Comparison of ENCODE assay signal across 1 cellular context in the genomic region with DNA sequence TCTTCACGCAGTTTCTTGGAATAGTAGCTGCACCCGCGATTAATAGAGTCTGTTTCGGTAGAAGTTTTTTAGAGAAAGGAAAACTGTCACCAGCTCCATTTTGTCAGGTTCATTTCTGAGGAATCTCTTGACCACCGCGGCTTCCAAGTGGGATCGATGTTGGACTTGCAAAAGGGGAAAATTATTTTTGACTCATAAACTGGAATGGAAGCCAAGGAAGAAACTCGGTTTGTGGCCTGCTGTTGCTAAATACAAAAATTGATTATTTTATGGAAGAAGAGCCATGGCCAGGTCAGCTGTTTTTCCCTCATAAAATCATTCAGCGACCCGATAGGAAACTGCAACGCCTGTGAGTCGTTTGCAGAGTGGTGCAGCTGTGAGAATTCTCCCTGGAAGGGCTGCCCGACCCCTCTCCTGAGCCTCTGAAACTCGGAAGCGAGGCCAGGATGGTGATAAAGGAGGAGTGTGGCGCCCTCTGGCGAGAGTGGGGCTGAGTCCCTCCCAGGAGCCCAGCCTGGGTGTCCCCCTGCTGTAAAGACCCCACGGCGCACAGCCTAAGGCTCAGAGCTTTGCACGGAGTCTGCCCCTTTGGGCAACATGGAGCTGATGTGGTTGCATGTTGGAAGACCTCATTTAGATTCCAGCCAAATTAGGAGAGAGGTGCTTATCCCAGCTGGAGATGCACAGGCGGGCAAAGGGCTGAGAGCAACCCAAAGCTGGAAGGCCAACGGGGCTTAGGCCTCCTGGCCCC.
TF ChIP-seq lines count a peak whose summit lies in the region.

No MANE protein-coding gene starts in this region.

TF ChIP-seq in HepG2, 621 proteins besides CTCF, POLR2A, EP300 and RAD21 (continued from another document and continues in another):
- TF ChIP-seq ZNF784 (CRISPR knock-in tag; IDR thresholded peaks at IDR 0.05; ENCODE audit: borderline replicate concordance), result 0 out of 2 replicates have a peak, but pooled peaks have one; percentile 33
- TF ChIP-seq SMC3 (IDR thresholded peaks at IDR 0.05; ENCODE audit: low read length), result peak; percentile 76
- TF ChIP-seq ZNF350 (CRISPR knock-in tag; IDR thresholded peaks at IDR 0.05; ENCODE audit: borderline replicate concordance, low read depth), result 0 out of 2 replicates have a peak, but pooled peaks have one; percentile 30
- peak; percentile 72; the same call in 1 of the 2 replicates for TF ChIP-seq KDM2A (CRISPR knock-in tag; IDR thresholded peaks at IDR 0.05; ENCODE audit: borderline replicate concordance, low read depth)
- 0 out of 2 replicates have a peak, but pooled peaks have one; percentile 43 for TF ChIP-seq ZBTB20 (CRISPR knock-in tag; IDR thresholded peaks at IDR 0.05; ENCODE audit: borderline replicate concordance, low read depth)
- 0 out of 2 replicates have a peak, but pooled peaks have one; percentile 31 for TF ChIP-seq TBX2 (CRISPR knock-in tag; IDR thresholded peaks at IDR 0.05; ENCODE audit: borderline replicate concordance)
- TF ChIP-seq SMYD3 (CRISPR knock-in tag; IDR thresholded peaks at IDR 0.05), result no peak
- TF ChIP-seq GATAD1 (CRISPR knock-in tag; IDR thresholded peaks at IDR 0.05), result peak; percentile 23; the same call in 1 of the 2 replicates
- TF ChIP-seq GABPA (IDR thresholded peaks at IDR 0.05; ENCODE audit: low read depth, low read length), result no peak
- TF ChIP-seq GABPA (CRISPR knock-in tag; IDR thresholded peaks at IDR 0.05; ENCODE audit: low read depth), result no peak
- TF ChIP-seq GATAD2A (CRISPR knock-in tag; IDR thresholded peaks at IDR 0.05), result peak; percentile 35; the same call in 1 of the 2 replicates
- peak; percentile 39; the same call in 1 of the 2 replicates for TF ChIP-seq THAP11 (CRISPR knock-in tag; IDR thresholded peaks at IDR 0.05)
- TF ChIP-seq, protein P1, sequence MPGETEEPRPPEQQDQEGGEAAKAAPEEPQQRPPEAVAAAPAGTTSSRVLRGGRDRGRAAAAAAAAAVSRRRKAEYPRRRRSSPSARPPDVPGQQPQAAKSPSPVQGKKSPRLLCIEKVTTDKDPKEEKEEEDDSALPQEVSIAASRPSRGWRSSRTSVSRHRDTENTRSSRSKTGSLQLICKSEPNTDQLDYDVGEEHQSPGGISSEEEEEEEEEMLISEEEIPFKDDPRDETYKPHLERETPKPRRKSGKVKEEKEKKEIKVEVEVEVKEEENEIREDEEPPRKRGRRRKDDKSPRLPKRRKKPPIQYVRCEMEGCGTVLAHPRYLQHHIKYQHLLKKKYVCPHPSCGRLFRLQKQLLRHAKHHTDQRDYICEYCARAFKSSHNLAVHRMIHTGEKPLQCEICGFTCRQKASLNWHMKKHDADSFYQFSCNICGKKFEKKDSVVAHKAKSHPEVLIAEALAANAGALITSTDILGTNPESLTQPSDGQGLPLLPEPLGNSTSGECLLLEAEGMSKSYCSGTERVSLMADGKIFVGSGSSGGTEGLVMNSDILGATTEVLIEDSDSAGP (CRISPR knock-in tag; IDR thresholded peaks at IDR 0.05; ENCODE audit: borderline replicate concordance), result peak; percentile 71
- TF ChIP-seq ZFX (CRISPR knock-in tag; IDR thresholded peaks at IDR 0.05; ENCODE audit: low read depth), result peak; percentile 27; the same call in 1 of the 2 replicates
- TF ChIP-seq, protein P2, sequence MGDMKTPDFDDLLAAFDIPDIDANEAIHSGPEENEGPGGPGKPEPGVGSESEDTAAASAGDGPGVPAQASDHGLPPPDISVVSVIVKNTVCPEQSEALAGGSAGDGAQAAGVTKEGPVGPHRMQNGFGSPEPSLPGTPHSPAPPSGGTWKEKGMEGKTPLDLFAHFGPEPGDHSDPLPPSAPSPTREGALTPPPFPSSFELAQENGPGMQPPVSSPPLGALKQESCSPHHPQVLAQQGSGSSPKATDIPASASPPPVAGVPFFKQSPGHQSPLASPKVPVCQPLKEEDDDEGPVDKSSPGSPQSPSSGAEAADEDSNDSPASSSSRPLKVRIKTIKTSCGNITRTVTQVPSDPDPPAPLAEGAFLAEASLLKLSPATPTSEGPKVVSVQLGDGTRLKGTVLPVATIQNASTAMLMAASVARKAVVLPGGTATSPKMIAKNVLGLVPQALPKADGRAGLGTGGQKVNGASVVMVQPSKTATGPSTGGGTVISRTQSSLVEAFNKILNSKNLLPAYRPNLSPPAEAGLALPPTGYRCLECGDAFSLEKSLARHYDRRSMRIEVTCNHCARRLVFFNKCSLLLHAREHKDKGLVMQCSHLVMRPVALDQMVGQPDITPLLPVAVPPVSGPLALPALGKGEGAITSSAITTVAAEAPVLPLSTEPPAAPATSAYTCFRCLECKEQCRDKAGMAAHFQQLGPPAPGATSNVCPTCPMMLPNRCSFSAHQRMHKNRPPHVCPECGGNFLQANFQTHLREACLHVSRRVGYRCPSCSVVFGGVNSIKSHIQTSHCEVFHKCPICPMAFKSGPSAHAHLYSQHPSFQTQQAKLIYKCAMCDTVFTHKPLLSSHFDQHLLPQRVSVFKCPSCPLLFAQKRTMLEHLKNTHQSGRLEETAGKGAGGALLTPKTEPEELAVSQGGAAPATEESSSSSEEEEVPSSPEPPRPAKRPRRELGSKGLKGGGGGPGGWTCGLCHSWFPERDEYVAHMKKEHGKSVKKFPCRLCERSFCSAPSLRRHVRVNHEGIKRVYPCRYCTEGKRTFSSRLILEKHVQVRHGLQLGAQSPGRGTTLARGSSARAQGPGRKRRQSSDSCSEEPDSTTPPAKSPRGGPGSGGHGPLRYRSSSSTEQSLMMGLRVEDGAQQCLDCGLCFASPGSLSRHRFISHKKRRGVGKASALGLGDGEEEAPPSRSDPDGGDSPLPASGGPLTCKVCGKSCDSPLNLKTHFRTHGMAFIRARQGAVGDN (CRISPR knock-in tag; IDR thresholded peaks at IDR 0.05), result peak; percentile 54
- TF ChIP-seq YY1 (IDR thresholded peaks at IDR 0.05; ENCODE audit: insufficient read depth, insufficient replicate concordance, low read depth, low read length), result peak; percentile 56
- peak; percentile 51; the same call in 1 of the 2 replicates for TF ChIP-seq ZNF788 (CRISPR knock-in tag; IDR thresholded peaks at IDR 0.05; ENCODE audit: borderline replicate concordance)
- peak; percentile 16; the same call in 1 of the 2 replicates for TF ChIP-seq PITX1 (CRISPR knock-in tag; IDR thresholded peaks at IDR 0.05)
- peak; percentile 67; the same call in 1 of the 2 replicates for TF ChIP-seq SMAD3 (CRISPR knock-in tag; IDR thresholded peaks at IDR 0.05)
- TF ChIP-seq, protein P3, sequence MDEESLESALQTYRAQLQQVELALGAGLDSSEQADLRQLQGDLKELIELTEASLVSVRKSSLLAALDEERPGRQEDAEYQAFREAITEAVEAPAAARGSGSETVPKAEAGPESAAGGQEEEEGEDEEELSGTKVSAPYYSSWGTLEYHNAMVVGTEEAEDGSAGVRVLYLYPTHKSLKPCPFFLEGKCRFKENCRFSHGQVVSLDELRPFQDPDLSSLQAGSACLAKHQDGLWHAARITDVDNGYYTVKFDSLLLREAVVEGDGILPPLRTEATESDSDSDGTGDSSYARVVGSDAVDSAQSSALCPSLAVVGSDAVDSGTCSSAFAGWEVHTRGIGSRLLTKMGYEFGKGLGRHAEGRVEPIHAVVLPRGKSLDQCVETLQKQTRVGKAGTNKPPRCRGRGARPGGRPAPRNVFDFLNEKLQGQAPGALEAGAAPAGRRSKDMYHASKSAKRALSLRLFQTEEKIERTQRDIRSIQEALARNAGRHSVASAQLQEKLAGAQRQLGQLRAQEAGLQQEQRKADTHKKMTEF (CRISPR knock-in tag; IDR thresholded peaks at IDR 0.05), result peak; percentile 69
- TF ChIP-seq, protein P4, sequence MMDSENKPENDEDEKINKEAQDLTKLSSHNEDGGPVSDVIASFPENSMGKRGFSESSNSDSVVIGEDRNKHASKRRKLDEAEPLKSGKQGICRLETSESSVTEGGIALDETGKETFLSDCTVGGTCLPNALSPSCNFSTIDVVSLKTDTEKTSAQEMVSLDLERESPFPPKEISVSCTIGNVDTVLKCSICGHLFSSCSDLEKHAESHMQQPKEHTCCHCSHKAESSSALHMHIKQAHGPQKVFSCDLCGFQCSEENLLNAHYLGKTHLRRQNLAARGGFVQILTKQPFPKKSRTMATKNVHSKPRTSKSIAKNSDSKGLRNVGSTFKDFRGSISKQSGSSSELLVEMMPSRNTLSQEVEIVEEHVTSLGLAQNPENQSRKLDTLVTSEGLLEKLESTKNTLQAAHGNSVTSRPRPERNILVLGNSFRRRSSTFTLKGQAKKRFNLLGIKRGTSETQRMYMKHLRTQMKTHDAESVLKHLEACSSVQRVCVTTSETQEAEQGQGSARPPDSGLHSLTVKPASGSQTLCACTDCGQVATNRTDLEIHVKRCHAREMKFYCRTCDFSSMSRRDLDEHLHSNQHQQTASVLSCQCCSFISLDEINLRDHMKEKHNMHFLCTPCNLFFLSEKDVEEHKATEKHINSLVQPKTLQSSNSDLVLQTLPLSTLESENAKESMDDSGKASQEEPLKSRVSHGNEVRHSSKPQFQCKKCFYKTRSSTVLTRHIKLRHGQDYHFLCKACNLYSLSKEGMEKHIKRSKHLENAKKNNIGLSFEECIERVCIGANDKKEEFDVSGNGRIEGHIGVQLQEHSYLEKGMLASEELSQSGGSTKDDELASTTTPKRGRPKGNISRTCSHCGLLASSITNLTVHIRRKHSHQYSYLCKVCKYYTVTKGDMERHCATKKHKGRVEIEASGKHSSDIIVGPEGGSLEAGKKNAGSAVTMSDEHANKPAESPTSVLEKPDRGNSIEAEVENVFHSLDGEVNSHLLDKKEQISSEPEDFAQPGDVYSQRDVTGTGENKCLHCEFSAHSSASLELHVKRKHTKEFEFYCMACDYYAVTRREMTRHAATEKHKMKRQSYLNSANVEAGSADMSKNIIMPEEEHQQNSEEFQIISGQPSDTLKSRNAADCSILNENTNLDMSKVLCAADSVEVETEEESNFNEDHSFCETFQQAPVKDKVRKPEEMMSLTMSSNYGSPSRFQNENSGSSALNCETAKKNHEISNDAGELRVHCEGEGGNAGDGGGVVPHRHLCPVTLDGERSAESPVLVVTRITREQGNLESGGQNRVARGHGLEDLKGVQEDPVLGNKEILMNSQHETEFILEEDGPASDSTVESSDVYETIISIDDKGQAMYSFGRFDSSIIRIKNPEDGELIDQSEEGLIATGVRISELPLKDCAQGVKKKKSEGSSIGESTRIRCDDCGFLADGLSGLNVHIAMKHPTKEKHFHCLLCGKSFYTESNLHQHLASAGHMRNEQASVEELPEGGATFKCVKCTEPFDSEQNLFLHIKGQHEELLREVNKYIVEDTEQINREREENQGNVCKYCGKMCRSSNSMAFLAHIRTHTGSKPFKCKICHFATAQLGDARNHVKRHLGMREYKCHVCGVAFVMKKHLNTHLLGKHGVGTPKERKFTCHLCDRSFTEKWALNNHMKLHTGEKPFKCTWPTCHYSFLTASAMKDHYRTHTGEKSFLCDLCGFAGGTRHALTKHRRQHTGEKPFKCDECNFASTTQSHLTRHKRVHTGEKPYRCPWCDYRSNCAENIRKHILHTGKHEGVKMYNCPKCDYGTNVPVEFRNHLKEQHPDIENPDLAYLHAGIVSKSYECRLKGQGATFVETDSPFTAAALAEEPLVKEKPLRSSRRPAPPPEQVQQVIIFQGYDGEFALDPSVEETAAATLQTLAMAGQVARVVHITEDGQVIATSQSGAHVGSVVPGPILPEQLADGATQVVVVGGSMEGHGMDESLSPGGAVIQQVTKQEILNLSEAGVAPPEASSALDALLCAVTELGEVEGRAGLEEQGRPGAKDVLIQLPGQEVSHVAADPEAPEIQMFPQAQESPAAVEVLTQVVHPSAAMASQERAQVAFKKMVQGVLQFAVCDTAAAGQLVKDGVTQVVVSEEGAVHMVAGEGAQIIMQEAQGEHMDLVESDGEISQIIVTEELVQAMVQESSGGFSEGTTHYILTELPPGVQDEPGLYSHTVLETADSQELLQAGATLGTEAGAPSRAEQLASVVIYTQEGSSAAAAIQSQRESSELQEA (CRISPR knock-in tag; IDR thresholded peaks at IDR 0.05; ENCODE audit: not compliant biosample characterization), result no peak
- TF ChIP-seq KLF16 (CRISPR knock-in tag; IDR thresholded peaks at IDR 0.05), result peak in 1 of 2 experiments; percentile 68; a peak in 1 of 4 replicates
- peak; percentile 81 for TF ChIP-seq ZNF770 (CRISPR knock-in tag; IDR thresholded peaks at IDR 0.05)
- TF ChIP-seq ARID5B (CRISPR knock-in tag; IDR thresholded peaks at IDR 0.05), result peak; percentile 33; the same call in 1 of the 2 replicates
- no peak for TF ChIP-seq ZNF225 (CRISPR knock-in tag; IDR thresholded peaks at IDR 0.05)
- TF ChIP-seq TSC22D2 (CRISPR knock-in tag; IDR thresholded peaks at IDR 0.05; ENCODE audit: borderline replicate concordance), result 0 out of 2 replicates have a peak, but pooled peaks have one; percentile 47
